In the genomic region with DNA sequence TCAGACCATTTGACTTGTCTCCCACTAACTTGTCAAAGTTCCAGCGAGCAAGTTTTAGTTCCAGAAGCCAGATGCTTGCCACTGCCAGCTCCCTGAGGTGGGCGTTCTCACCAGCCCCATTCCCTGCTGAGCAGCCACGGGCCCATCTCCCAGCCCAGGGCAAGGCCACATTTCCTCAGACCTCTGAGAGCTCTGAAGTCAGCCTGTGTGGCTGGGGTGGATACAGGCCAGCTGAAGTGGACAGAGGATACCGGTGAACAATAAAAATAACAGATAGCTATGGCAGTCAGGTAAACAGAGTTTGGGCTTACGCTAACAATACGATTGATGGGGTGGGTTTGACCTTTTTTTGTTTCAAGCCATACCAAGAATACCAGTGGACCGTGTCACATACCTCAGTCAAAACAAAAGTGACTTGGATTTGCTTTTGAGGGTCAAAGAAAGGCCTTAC, we compare ENCODE assay signal across 19 cellular contexts.
DNase-seq lines count a peak whose midpoint lies in the region; ATAC-seq and TF ChIP-seq lines count a peak whose summit lies in the region.
"Had no signal": no experiment of that assay in that cellular context is flagged by ENCODE, and none has a peak within 500 bp of the region (broad histone marks: within the 10 kb centered on the region; RNA-seq: fewer than 3 reads in every experiment).

No MANE protein-coding gene starts in this region.

- peak; percentile 76 for DNase-seq in astrocyte of the hippocampus (ENCODE audit: low read depth, low spot score)
- DNase-seq in left kidney (ENCODE audit: low read depth, low spot score): peak; percentile 84
- peak; percentile 6 for DNase-seq in stromal cell of bone marrow (ENCODE audit: low read depth)
- no peak for DNase-seq in activated T-helper 2 cell treated with anti-CD3 and anti-CD28 coated beads, Interferon-gamma antibody, Interleukin-2, Interleukin-4, amounts not matched to agents 10 μg/mL and 5 μg/mL and 100 μg/mL, durations not matched to agents 14 hours and 24 hours and 36 hours (ENCODE audit: low spot score)
- no peak for DNase-seq in thyroid gland
- DNase-seq in activated CD4-positive, alpha-beta T cell treated with anti-CD3 and anti-CD28 coated beads, Interleukin-2, amount 10 ng/mL, durations not matched to agents 7 days and 5 days: no peak
- DNase-seq: activated naive CD8-positive, alpha-beta T cell treated with anti-CD3 and anti-CD28 coated beads, Interleukin-2, amount 50 U/mL, for 24 hours; Kasumi-1; NCI-H1417; right lobe of liver; stomach; T-helper 9 cell had no signal

- no peak overlapping the region for H3K27ac Mint-ChIP-seq in activated T-helper 2 cell treated with anti-CD3 and anti-CD28 coated beads, Interferon-gamma antibody, Interleukin-2, Interleukin-4, amounts not matched to agents 10 μg/mL and 5 μg/mL and 100 μg/mL, durations not matched to agents 14 hours and 24 hours and 36 hours
- H3K27ac Mint-ChIP-seq in activated CD4-positive, alpha-beta T cell treated with anti-CD3 and anti-CD28 coated beads, Interleukin-2, amount 10 ng/mL, durations not matched to agents 7 days and 5 days: no peak overlapping the region
- H3K27ac Mint-ChIP-seq: activated naive CD8-positive, alpha-beta T cell treated with anti-CD3 and anti-CD28 coated beads, Interleukin-2, amount 50 U/mL, for 24 hours; activated T-helper 17 cell treated with anti-CD3 and anti-CD28 coated beads, Interleukin-2, amount 50 U/mL, for 72 hours had no signal

- no peaks in the 10 kb centered on the region for H3K36me3 ChIP-seq in thyroid gland
- H3K36me3 ChIP-seq: right lobe of liver, stomach had no signal

- WGBS in thyroid gland, 2 donors: 61 to 66% methylated on average over 7 of the region's 7 CpGs

- no peaks in the 10 kb centered on the region for H3K4me1 Mint-ChIP-seq in activated T-helper 2 cell treated with anti-CD3 and anti-CD28 coated beads, Interferon-gamma antibody, Interleukin-2, Interleukin-4, amounts not matched to agents 10 μg/mL and 5 μg/mL and 100 μg/mL, durations not matched to agents 14 hours and 24 hours and 36 hours (ENCODE audit: low read depth)
- peaks cover 3% of the 10 kb centered on the region for H3K4me1 Mint-ChIP-seq in activated CD4-positive, alpha-beta T cell treated with anti-CD3 and anti-CD28 coated beads, Interleukin-2, amount 10 ng/mL, durations not matched to agents 7 days and 5 days
- H3K4me1 Mint-ChIP-seq: activated T-helper 17 cell treated with anti-CD3 and anti-CD28 coated beads, Interleukin-2, amount 50 U/mL, for 72 hours had no signal

- H3K36me3 Mint-ChIP-seq in activated T-helper 2 cell treated with anti-CD3 and anti-CD28 coated beads, Interferon-gamma antibody, Interleukin-2, Interleukin-4, amounts not matched to agents 10 μg/mL and 5 μg/mL and 100 μg/mL, durations not matched to agents 14 hours and 24 hours and 36 hours (ENCODE audit: low read depth): no peaks in the 10 kb centered on the region
- no peaks in the 10 kb centered on the region for H3K36me3 Mint-ChIP-seq in activated CD4-positive, alpha-beta T cell treated with anti-CD3 and anti-CD28 coated beads, Interleukin-2, amount 10 ng/mL, durations not matched to agents 7 days and 5 days (ENCODE audit: low read depth)

- no peak overlapping the region for H3K4me3 Mint-ChIP-seq in activated T-helper 2 cell treated with anti-CD3 and anti-CD28 coated beads, Interferon-gamma antibody, Interleukin-2, Interleukin-4, amounts not matched to agents 10 μg/mL and 5 μg/mL and 100 μg/mL, durations not matched to agents 14 hours and 24 hours and 36 hours (ENCODE audit: low read depth)
- H3K4me3 Mint-ChIP-seq in activated CD4-positive, alpha-beta T cell treated with anti-CD3 and anti-CD28 coated beads, Interleukin-2, amount 10 ng/mL, durations not matched to agents 7 days and 5 days: no peak overlapping the region
- H3K4me3 Mint-ChIP-seq: activated naive CD8-positive, alpha-beta T cell treated with anti-CD3 and anti-CD28 coated beads, Interleukin-2, amount 50 U/mL, for 24 hours; activated T-helper 17 cell treated with anti-CD3 and anti-CD28 coated beads, Interleukin-2, amount 50 U/mL, for 72 hours had no signal

- peaks cover 2% of the 10 kb centered on the region for H3K27me3 Mint-ChIP-seq in activated T-helper 2 cell treated with anti-CD3 and anti-CD28 coated beads, Interferon-gamma antibody, Interleukin-2, Interleukin-4, amounts not matched to agents 10 μg/mL and 5 μg/mL and 100 μg/mL, durations not matched to agents 14 hours and 24 hours and 36 hours (ENCODE audit: low read depth)
- H3K27me3 Mint-ChIP-seq in activated CD4-positive, alpha-beta T cell treated with anti-CD3 and anti-CD28 coated beads, Interleukin-2, amount 10 ng/mL, durations not matched to agents 7 days and 5 days: peaks cover 4% of the 10 kb centered on the region
- H3K27me3 Mint-ChIP-seq: activated T-helper 17 cell treated with anti-CD3 and anti-CD28 coated beads, Interleukin-2, amount 50 U/mL, for 72 hours had no signal

- no peaks in the 10 kb centered on the region for H3K9me3 ChIP-seq in thyroid gland
- H3K9me3 ChIP-seq: right lobe of liver, stomach had no signal

- CTCF ChIA-PET in activated CD4-positive, alpha-beta T cell treated with anti-CD3 and anti-CD28 coated beads, Interleukin-2, amount 10 ng/mL, durations not matched to agents 7 days and 5 days (lab: Charles Lee): interaction anchor here (1.0 kb wide), 1 partner anchor 10 kb away, joined by 3 read pairs; no protein-coding TSS in a partner anchor

- no peaks in the 10 kb centered on the region for H3K9me3 Mint-ChIP-seq in activated T-helper 2 cell treated with anti-CD3 and anti-CD28 coated beads, Interferon-gamma antibody, Interleukin-2, Interleukin-4, amounts not matched to agents 10 μg/mL and 5 μg/mL and 100 μg/mL, durations not matched to agents 14 hours and 24 hours and 36 hours
- no peaks in the 10 kb centered on the region for H3K9me3 Mint-ChIP-seq in activated CD4-positive, alpha-beta T cell treated with anti-CD3 and anti-CD28 coated beads, Interleukin-2, amount 10 ng/mL, durations not matched to agents 7 days and 5 days
- H3K9me3 Mint-ChIP-seq: activated naive CD8-positive, alpha-beta T cell treated with anti-CD3 and anti-CD28 coated beads, Interleukin-2, amount 50 U/mL, for 24 hours; activated T-helper 17 cell treated with anti-CD3 and anti-CD28 coated beads, Interleukin-2, amount 50 U/mL, for 72 hours had no signal

- TF ChIP-seq CTCF in thyroid gland (IDR thresholded peaks at IDR 0.05): no peak

- H3K27ac ChIP-seq in thyroid gland: peak overlapping the region in 1 of 3 donors; percentile 65
- H3K27ac ChIP-seq: PC-9, right lobe of liver, SK-N-MC had no signal

- H3K4me1 ChIP-seq in thyroid gland: peaks cover 17 to 29% of the 10 kb centered on the region in 2 donors
- H3K4me1 ChIP-seq: right lobe of liver had no signal

- no peak overlapping the region for H3K4me3 ChIP-seq in thyroid gland (replicated peaks in 1 of 3)
- H3K4me3 ChIP-seq: PC-9, right lobe of liver, SK-N-MC, stomach had no signal

- intact Hi-C loops in activated T-helper 2 cell treated with anti-CD3 and anti-CD28 coated beads, Interferon-gamma antibody, Interleukin-2, Interleukin-4, amounts not matched to agents 10 μg/mL and 5 μg/mL and 100 μg/mL, durations not matched to agents 14 hours and 24 hours and 36 hours (cut with micrococcal nuclease): no loop called here
- intact Hi-C loops in thyroid gland (cut with DNase I): no loop called here

- no peaks in the 10 kb centered on the region for H3K27me3 ChIP-seq in thyroid gland
- H3K27me3 ChIP-seq: right lobe of liver, stomach had no signal

- ATAC-seq in GM18868 (IDR thresholded peaks at IDR 0.05; ENCODE audit: unreplicated experiment) (peak; percentile 34), GM18517 (IDR thresholded peaks at IDR 0.05; ENCODE audit: unreplicated experiment) (no peak)
- ATAC-seq: activated CD4-positive, CD25-positive, alpha-beta regulatory T cell treated with anti-CD3 and anti-CD28 coated beads, Interleukin-2, amount 50 U/mL, for 24 hours; activated naive CD8-positive, alpha-beta T cell treated with anti-CD3 and anti-CD28 coated beads, Interleukin-2, amount 50 U/mL, for 24 hours; activated T-helper 17 cell treated with anti-CD3 and anti-CD28 coated beads, Interleukin-2, amount 50 U/mL, for 72 hours; left lobe of liver; right lobe of liver had no signal

- TF ChIP-seq POLR2A in thyroid gland (IDR thresholded peaks at IDR 0.05): no peak

- POLR2A ChIA-PET in activated CD4-positive, alpha-beta T cell treated with anti-CD3 and anti-CD28 coated beads, Interleukin-2, amount 10 ng/mL, durations not matched to agents 7 days and 5 days (lab: Charles Lee): no interaction called here

Comparison
In these comparisons a context has a peak if more than half of its experiments do, and no peak if none do; other contexts are left out.
1. DNase-seq: peak in astrocyte of the hippocampus (single experiment), left kidney (single experiment) and stromal cell of bone marrow (single experiment); none in activated T-helper 2 cell treated with anti-CD3 and anti-CD28 coated beads, Interferon-gamma antibody, Interleukin-2, Interleukin-4, amounts not matched to agents 10 μg/mL and 5 μg/mL and 100 μg/mL, durations not matched to agents 14 hours and 24 hours and 36 hours (single experiment), thyroid gland (0 of 2) and activated CD4-positive, alpha-beta T cell treated with anti-CD3 and anti-CD28 coated beads, Interleukin-2, amount 10 ng/mL, durations not matched to agents 7 days and 5 days (single experiment).